In genomic region chr9:14310247-14310646, GRCh38 we compare ENCODE assay signal across 15 cellular contexts. TPM values are rescaled to one million over a fixed set of nuclear protein-coding genes. Genes with fewer than 3 reads are reported as not detected.
DNase-seq lines count a peak whose midpoint lies in the region; ATAC-seq and TF ChIP-seq lines count a peak whose summit lies in the region.
"Had no signal": no experiment of that assay in that cellular context is flagged by ENCODE, and none has a peak within 500 bp of the region (broad histone marks: within the 10 kb centered on the region; RNA-seq: fewer than 3 reads in every experiment).

No MANE protein-coding gene starts in this region.

- TF ChIP-seq CTCF in Peyer's patch (IDR thresholded peaks at IDR 0.05) (no peak), MCF 10A (IDR thresholded peaks at IDR 0.05; ENCODE audit: unreplicated experiment) (no peak), left lung (IDR thresholded peaks at IDR 0.05) (no peak)

- no peaks in the 10 kb centered on the region for H3K9me3 Mint-ChIP-seq in MCF 10A (ENCODE audit: unreplicated experiment)
- H3K9me3 Mint-ChIP-seq: activated T-cell treated with anti-CD3 and anti-CD28 coated beads, Interleukin-2, amount 50 U/mL, for 72 hours; stimulated activated naive CD8-positive, alpha-beta T cell treated with anti-CD3 and anti-CD28 coated beads, Interleukin-15, amount 100 ng/mL, for 72 hours had no signal

- ATAC-seq in left lung, result no peak
- no peak for ATAC-seq in GM18909 (IDR thresholded peaks at IDR 0.05; ENCODE audit: poor library complexity, unreplicated experiment)
- ATAC-seq: stimulated activated naive CD8-positive, alpha-beta T cell treated with anti-CD3 and anti-CD28 coated beads, Interleukin-15, amount 100 ng/mL, for 72 hours had no signal

- TF ChIP-seq POLR2A in Peyer's patch (IDR thresholded peaks at IDR 0.05), result no peak

- H3K4me1 ChIP-seq in Peyer's patch (peaks cover 0 to 6% (median 2%) of the 10 kb centered on the region in 4 donors), left lung (peaks cover 0 to 14% of the 10 kb centered on the region in 2 donors), stomach smooth muscle (ENCODE audit: control insufficient read depth, insufficient read depth, low read length) (peaks cover 9% of the 10 kb centered on the region)
- H3K4me1 ChIP-seq: SJSA1 had no signal

- DNase-seq in Peyer's patch (no peak), MCF 10A (ENCODE audit: unreplicated experiment) (no peak), left lung (no peak)
- DNase-seq in stimulated activated CD4-positive, alpha-beta T cell treated with anti-CD3 and anti-CD28 coated beads, Interleukin-1b, Interleukin-23, amount 100 ng/mL, for 48 hours, result no peak
- DNase-seq in activated T-cell treated with anti-CD3 and anti-CD28 coated beads, Interleukin-2, amount 50 U/mL, for 48 hours, result no peak
- DNase-seq: activated CD4-positive, alpha-beta T cell treated with anti-CD3 and anti-CD28 coated beads for 4 hours; activated T-cell treated with anti-CD3 and anti-CD28 coated beads, Interleukin-2, amount 50 U/mL, for 72 hours; brain microvascular endothelial cell; islet precursor cell; NCI-H510A treated with DMSO at 0.1 percent for 48 hours; stimulated activated CD4-positive, alpha-beta T cell treated with anti-CD3 and anti-CD28 coated beads, Interleukin-4, amount 100 ng/mL, for 4 hours; stimulated activated naive CD8-positive, alpha-beta T cell treated with anti-CD3 and anti-CD28 coated beads, Interleukin-15, amount 100 ng/mL, for 72 hours had no signal

- H3K9ac ChIP-seq in stomach smooth muscle (ENCODE audit: low read length in 2 of 2), result no peak overlapping the region

- intact Hi-C loops in MCF 10A (cut with micrococcal nuclease), result loop anchor here (5.0 kb wide), 4 partner anchors 42 to 213 kb away; no protein-coding TSS in a partner anchor
- intact Hi-C loops in left lung (cut with DNase I), result no loop called here

- peak overlapping the region; percentile 88 for H3K27ac Mint-ChIP-seq in MCF 10A (ENCODE audit: low read depth, unreplicated experiment)
- H3K27ac Mint-ChIP-seq: activated T-cell treated with anti-CD3 and anti-CD28 coated beads, Interleukin-2, amount 50 U/mL, for 72 hours; stimulated activated naive CD8-positive, alpha-beta T cell treated with anti-CD3 and anti-CD28 coated beads, Interleukin-15, amount 100 ng/mL, for 72 hours had no signal

- H3K4me3 ChIP-seq in Peyer's patch (peak overlapping the region in 2 of 4 donors; percentile 87 to 90), left lung (peak overlapping the region in 1 of 2 donors; percentile 57), stomach smooth muscle (ENCODE audit: low read length in 2 of 2) (peak overlapping the region; percentile 3 to 30)
- H3K4me3 ChIP-seq: SJSA1 had no signal

- peaks cover 19% of the 10 kb centered on the region for H3K36me3 Mint-ChIP-seq in MCF 10A (ENCODE audit: insufficient read depth, unreplicated experiment)

- H3K27ac ChIP-seq in Peyer's patch (peak overlapping the region in 3 of 4 donors; percentile 4 to 65 (median 14)), left lung (peak overlapping the region; percentile 18 to 52), stomach smooth muscle (ENCODE audit: low read length) (no peak overlapping the region)
- H3K27ac ChIP-seq: brain microvascular endothelial cell, SJSA1 had no signal

- H3K4me3 Mint-ChIP-seq in MCF 10A (ENCODE audit: unreplicated experiment), result peak overlapping the region; percentile 80
- H3K4me3 Mint-ChIP-seq: activated T-cell treated with anti-CD3 and anti-CD28 coated beads, Interleukin-2, amount 50 U/mL, for 72 hours; stimulated activated naive CD8-positive, alpha-beta T cell treated with anti-CD3 and anti-CD28 coated beads, Interleukin-15, amount 100 ng/mL, for 72 hours had no signal

- H3K4me1 Mint-ChIP-seq in MCF 10A (ENCODE audit: insufficient read depth, unreplicated experiment), result peaks cover 33% of the 10 kb centered on the region

- H3K27me3 ChIP-seq in Peyer's patch, result no peaks in the 10 kb centered on the region
- peaks cover 0 to 45% of the 10 kb centered on the region in 2 donors for H3K27me3 ChIP-seq in left lung
- H3K27me3 ChIP-seq in stomach smooth muscle (ENCODE audit: control insufficient read depth in 1 of 2, insufficient read depth in 2 of 2, low read length in 2 of 2), result no peaks in the 10 kb centered on the region
- H3K27me3 ChIP-seq: brain microvascular endothelial cell, SJSA1 had no signal

- no peaks in the 10 kb centered on the region for H3K9me3 ChIP-seq in Peyer's patch
- no peaks in the 10 kb centered on the region for H3K9me3 ChIP-seq in left lung
- H3K9me3 ChIP-seq in stomach smooth muscle (ENCODE audit: control insufficient read depth in 2 of 2, low read length in 2 of 2), result no peaks in the 10 kb centered on the region
- H3K9me3 ChIP-seq: SJSA1 had no signal

- POLR2A ChIA-PET in MCF 10A (lab: Yijun Ruan, JAX), result interaction anchor here (0.9 to 4.1 kb wide), 10 partner anchors 8 to 882 kb away, joined by 3 to 77 read pairs (median 6); no protein-coding TSS in a partner anchor

- CTCF ChIA-PET in MCF 10A (lab: Yijun Ruan, JAX), result interaction anchor here (1.0 to 1.2 kb wide), 2 partner anchors 10 to 145 kb away, joined by 3 to 4 read pairs; no protein-coding TSS in a partner anchor

- H3K27me3 Mint-ChIP-seq in MCF 10A (ENCODE audit: insufficient read depth, unreplicated experiment), result no peaks in the 10 kb centered on the region

- H3K36me3 ChIP-seq in Peyer's patch (peaks cover 0 to 7% (median 0%) of the 10 kb centered on the region in 3 donors), left lung (no peaks in the 10 kb centered on the region), stomach smooth muscle (ENCODE audit: control insufficient read depth in 2 of 2, insufficient read depth in 2 of 2, low read length in 2 of 2) (peaks cover 6 to 7% of the 10 kb centered on the region in 2 donors)
- H3K36me3 ChIP-seq: SJSA1 had no signal

- no TSS peak for BruUV-seq in MCF 10A (replicated peaks; lab: Mats Ljungman, UMichigan)

RNA-seq across cellular contexts. Expression of gene NFIB, which starts 3.7 kb away (rescaled TPM):
- total RNA-seq in Peyer's patch (100 to 1,000 TPM in 3 of 4 donors, 10 to 100 TPM in 1; 89.7 to 229 (median 159) TPM), MCF 10A (2022) (52.2 and 70.8 TPM in 2 replicates), left lung (10 to 100 TPM; 88.8 to 97.9 TPM)
- total RNA-seq: activated T-cell treated with anti-CD3 and anti-CD28 coated beads, Interleukin-2, amount 50 U/mL, for 72 hours had no signal
